ENCODE assay signal across 1 cellular context in the genomic region with DNA sequence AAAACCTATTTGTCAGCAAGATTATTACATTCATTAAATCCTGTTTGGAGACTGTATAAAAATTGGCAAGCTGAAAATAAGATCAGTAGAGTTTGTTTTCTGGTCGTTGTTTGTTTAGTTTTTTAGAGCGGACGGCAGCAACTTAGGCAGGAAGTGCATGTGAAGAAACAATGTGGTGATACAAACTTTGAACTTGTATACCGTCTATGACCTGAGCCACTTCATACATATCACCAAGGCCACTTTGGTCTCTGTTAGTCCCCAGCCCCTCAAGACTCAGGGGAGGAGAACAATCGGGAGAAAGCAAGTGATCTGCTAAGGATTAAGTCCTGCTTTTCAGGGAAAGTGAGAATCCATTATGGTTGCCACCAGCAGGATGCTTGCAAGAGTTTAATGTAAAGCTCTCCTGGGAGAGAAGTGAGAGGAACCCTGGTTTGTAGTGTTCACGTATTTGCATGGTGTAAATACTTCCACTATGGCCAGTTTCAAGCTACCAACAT.
TF ChIP-seq lines count a peak whose summit lies in the region.

No MANE protein-coding gene starts in this region.

TF ChIP-seq in H1, 55 proteins besides CTCF, POLR2A, EP300 and RAD21:
- no peak for TF ChIP-seq BACH1 (IDR thresholded peaks at IDR 0.05; ENCODE audit: low read length)
- no peak for TF ChIP-seq JUN (IDR thresholded peaks at IDR 0.05; ENCODE audit: low read depth, low read length)
- no peak for TF ChIP-seq BCL11A (IDR thresholded peaks at IDR 0.05; ENCODE audit: low read depth in 2 of 2, low read length in 2 of 2)
- no peak for TF ChIP-seq POLR2AphosphoS5 (IDR thresholded peaks at IDR 0.05; ENCODE audit: low read depth, low read length)
- TF ChIP-seq TEAD4 (IDR thresholded peaks at IDR 0.05; ENCODE audit: low read depth, low read length): no peak
- TF ChIP-seq SP2 (IDR thresholded peaks at IDR 0.05; ENCODE audit: low read length): no peak
TF ChIP-seq in H1: peak in this region for 0.
